In the genomic region with DNA sequence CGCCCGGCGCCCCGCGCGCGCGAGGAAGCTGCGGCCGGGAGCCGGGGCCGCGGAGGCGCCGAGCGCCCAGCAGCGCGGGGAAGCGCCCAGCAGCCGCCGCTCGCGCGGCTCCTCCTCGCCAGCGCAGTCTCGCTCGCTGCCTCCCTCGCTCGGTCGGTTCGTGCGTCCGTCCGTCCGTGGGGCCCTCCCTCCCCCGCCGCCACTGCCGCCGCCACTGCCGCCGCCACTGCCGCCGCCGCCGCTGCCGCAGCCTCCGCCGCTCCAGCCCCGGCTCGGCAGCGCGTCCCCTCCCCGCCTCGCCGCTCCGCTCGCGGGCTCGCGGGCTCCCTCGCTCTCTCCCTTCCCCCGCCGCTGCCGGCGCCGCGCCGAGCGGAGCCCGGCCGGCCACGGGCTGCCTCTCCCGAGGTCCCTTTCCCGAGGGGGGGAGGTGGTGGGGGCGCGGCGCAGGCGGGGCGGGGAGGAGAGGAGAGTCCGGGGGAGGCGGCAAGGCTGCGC, we compare ENCODE assay signal across 8 cellular contexts. TPM values are rescaled to one million over a fixed set of nuclear protein-coding genes. Genes with fewer than 3 reads are reported as not detected.
A peak's percentile ranks its signal among the peaks of the same experiment; 100 is the strongest.
DNase-seq lines count a peak whose midpoint lies in the region; ATAC-seq lines count a peak whose summit lies in the region.

KCND3 (minus strand) TSS at position 138 of the 495 bp plus-strand sequence.

- intact Hi-C loops in left colon (cut with DNase I, micrococcal nuclease): no loop called here

- DNase-seq in ELR (ENCODE audit: low read depth) (peak; percentile 16), NCI-H1105 (lab: John Stamatoyannopoulos, UW) (peak; percentile 42), cerebellar cortex (ENCODE audit: low spot score) (peak; percentile 18), left colon (peak in 1 of 2 donors; percentile 24), SKM-1 (lab: John Stamatoyannopoulos, UW; ENCODE audit: unreplicated experiment) (no peak), NCI-H524 treated with DMSO at 0.1 percent for 48 hours (lab: John Stamatoyannopoulos, UW) (no peak)
- DNase-seq in stimulated activated CD8-positive, alpha-beta memory T cell treated with anti-CD3 and anti-CD28 coated beads, Interleukin-4, amount 100 ng/mL, for 48 hours: peak; percentile 31

- ATAC-seq in left colon (peak; percentile 46), GM21367 (IDR thresholded peaks at IDR 0.05; ENCODE audit: unreplicated experiment) (no peak)

RNA-seq across cellular contexts. Expression of gene KCND3, which starts in this region (rescaled TPM):
- 1 to 10 TPM; 1.0 to 3.0 TPM for total RNA-seq in left colon

Comparison
In these comparisons a context has a peak if more than half of its experiments do, and no peak if none do; other contexts are left out.
1. DNase-seq: peak in ELR (single experiment), NCI-H1105 (single experiment), cerebellar cortex (single experiment) and stimulated activated CD8-positive, alpha-beta memory T cell treated with anti-CD3 and anti-CD28 coated beads, Interleukin-4, amount 100 ng/mL, for 48 hours (single experiment); none in SKM-1 (single experiment) and NCI-H524 treated with DMSO at 0.1 percent for 48 hours (single experiment).